In the genomic region with DNA sequence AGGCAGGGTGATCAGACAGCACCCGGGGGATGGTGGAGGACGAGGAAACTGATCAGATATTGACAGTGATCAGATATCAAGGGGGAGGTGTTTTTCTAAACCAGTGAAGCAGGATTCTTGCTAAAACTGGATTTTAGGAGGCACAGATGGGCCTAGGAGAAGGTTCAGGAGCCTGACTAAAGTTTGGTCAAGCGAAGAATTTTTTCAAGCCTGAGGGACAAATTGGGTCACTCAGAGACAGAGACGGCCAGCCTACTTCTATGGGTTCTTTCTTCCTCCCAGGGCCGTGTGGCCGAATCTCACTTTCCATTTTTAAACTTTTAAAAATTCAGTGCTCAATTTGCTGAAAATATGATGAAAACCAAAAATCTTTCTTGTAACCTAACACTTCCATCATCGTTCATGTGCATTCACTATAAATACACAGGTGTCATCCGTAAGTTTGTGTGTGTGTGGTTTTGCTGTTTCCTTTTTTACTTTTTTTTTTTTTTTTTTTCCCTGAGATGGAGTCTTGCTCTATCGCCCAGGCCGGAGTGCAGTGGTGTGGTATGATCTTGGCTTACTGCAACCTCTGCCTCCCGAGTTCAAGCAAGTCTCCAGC, we compare ENCODE assay signal across 23 cellular contexts.
DNase-seq lines count a peak whose midpoint lies in the region; ATAC-seq and TF ChIP-seq lines count a peak whose summit lies in the region.
"Had no signal": no experiment of that assay in that cellular context is flagged by ENCODE, and none has a peak within 500 bp of the region (broad histone marks: within the 10 kb centered on the region; RNA-seq: fewer than 3 reads in every experiment).

No MANE protein-coding gene starts in this region.

- no peak for ATAC-seq in activated CD8-positive, alpha-beta memory T cell treated with anti-CD3 and anti-CD28 coated beads, Interleukin-2, amount 10 ng/mL, durations not matched to agents 7 days and 5 days
- no peak for ATAC-seq in central memory CD8-positive, alpha-beta T cell (replicated peaks; ENCODE audit: extremely low read depth, poor library complexity, severe bottlenecking)
- ATAC-seq in thoracic aorta (ENCODE audit: insufficient number of reproducible peaks, low FRiP score, low read depth) (no peak), Right ventricle myocardium inferior (no peak), gastroesophageal sphincter (no peak)
- ATAC-seq: A549, heart left ventricle had no signal

- CTCF ChIA-PET in activated CD8-positive, alpha-beta memory T cell treated with anti-CD3 and anti-CD28 coated beads, Interleukin-2, amount 10 ng/mL, durations not matched to agents 7 days and 5 days (lab: Charles Lee), result interaction anchor here (1.2 to 1.7 kb wide), 2 partner anchors 19 to 69 kb away, joined by 3 to 4 read pairs; no protein-coding TSS in a partner anchor

- peak overlapping the region; percentile 77 for H3K27ac Mint-ChIP-seq in activated CD8-positive, alpha-beta memory T cell treated with anti-CD3 and anti-CD28 coated beads, Interleukin-2, amount 10 ng/mL, durations not matched to agents 7 days and 5 days
- H3K27ac Mint-ChIP-seq in IgD-negative memory B cell, result peak overlapping the region in 2 of 3 donors; percentile 67 to 92
- peak overlapping the region; percentile 89 for H3K27ac Mint-ChIP-seq in central memory CD8-positive, alpha-beta T cell (ENCODE audit: low read depth)
- H3K27ac Mint-ChIP-seq: endodermal cell had no signal

- intact Hi-C loops in Right ventricle myocardium inferior (cut with DNase I), result no loop called here

- H3K27ac ChIP-seq in thoracic aorta (peak overlapping the region; percentile 35 to 49), Peyer's patch (peak overlapping the region in 2 of 4 donors; percentile 45 to 52), gastroesophageal sphincter (no peak overlapping the region)
- H3K27ac ChIP-seq: A549, C4-2B, parathyroid adenoma had no signal

- H3K27me3 Mint-ChIP-seq in activated CD8-positive, alpha-beta memory T cell treated with anti-CD3 and anti-CD28 coated beads, Interleukin-2, amount 10 ng/mL, durations not matched to agents 7 days and 5 days, result no peaks in the 10 kb centered on the region
- H3K27me3 Mint-ChIP-seq in IgD-negative memory B cell, result peaks cover 4% of the 10 kb centered on the region
- no peaks in the 10 kb centered on the region for H3K27me3 Mint-ChIP-seq in central memory CD8-positive, alpha-beta T cell
- H3K27me3 Mint-ChIP-seq: activated T-helper 17 cell treated with anti-CD3 and anti-CD28 coated beads, Interleukin-2, amount 50 U/mL, for 72 hours had no signal

- no peak for DNase-seq in activated CD8-positive, alpha-beta memory T cell treated with anti-CD3 and anti-CD28 coated beads, Interleukin-2, amount 10 ng/mL, durations not matched to agents 7 days and 5 days
- DNase-seq in activated CD8-positive, alpha-beta memory T cell treated with anti-CD3 and anti-CD28 coated beads, Interleukin-2, amount 50 U/mL, for 4 hours, result no peak
- no peak for DNase-seq in central memory CD8-positive, alpha-beta T cell (ENCODE audit: low spot score in 2 of 2)
- DNase-seq in thoracic aorta (ENCODE audit: low spot score) (no peak), Right ventricle myocardium inferior (ENCODE audit: missing footprints) (no peak), Peyer's patch (no peak)
- DNase-seq: activated CD8-positive, alpha-beta memory T cell treated with anti-CD3 and anti-CD28 coated beads for 24 hours; anterior cingulate cortex; DMS79; endodermal cell; H7; heart left ventricle; Karpas-422; NCI-H1092; NCI-H524 treated with DMSO at 0.1 percent for 48 hours; SHP77; stimulated activated CD4-positive, alpha-beta T cell treated with anti-CD3 and anti-CD28 coated beads, Interleukin-2, amount 100 ng/mL, for 24 hours had no signal

- TF ChIP-seq POLR2A in Peyer's patch (IDR thresholded peaks at IDR 0.05), result no peak
- no peak for TF ChIP-seq POLR2A in gastroesophageal sphincter (IDR thresholded peaks at IDR 0.05)

- H3K4me1 ChIP-seq in thoracic aorta (ENCODE audit: control insufficient read depth in 1 of 2, low read depth in 2 of 2), result peaks cover 24 to 49% of the 10 kb centered on the region in 2 donors
- peaks cover 0 to 17% (median 8%) of the 10 kb centered on the region in 4 donors for H3K4me1 ChIP-seq in Peyer's patch
- H3K4me1 ChIP-seq in gastroesophageal sphincter, result peaks cover 0 to 26% (median 11%) of the 10 kb centered on the region in 3 donors
- H3K4me1 ChIP-seq: A549, parathyroid adenoma had no signal

- H3K9me3 Mint-ChIP-seq in activated CD8-positive, alpha-beta memory T cell treated with anti-CD3 and anti-CD28 coated beads, Interleukin-2, amount 10 ng/mL, durations not matched to agents 7 days and 5 days (ENCODE audit: low read depth), result peaks cover 2% of the 10 kb centered on the region
- no peaks in the 10 kb centered on the region for H3K9me3 Mint-ChIP-seq in IgD-negative memory B cell
- H3K9me3 Mint-ChIP-seq in central memory CD8-positive, alpha-beta T cell, result no peaks in the 10 kb centered on the region

- 86 to 90% methylated on average over 7 to 11 of the region's 11 CpGs for WGBS in gastroesophageal sphincter (ENCODE audit: low coverage in 1 of 2), 2 donors

- TF ChIP-seq CTCF in thoracic aorta (IDR thresholded peaks at IDR 0.05) (no peak), Peyer's patch (IDR thresholded peaks at IDR 0.05) (no peak), gastroesophageal sphincter (IDR thresholded peaks at IDR 0.05) (no peak)

- TF ChIP-seq EP300 in gastroesophageal sphincter (IDR thresholded peaks at IDR 0.05), result no peak

- H3K9me3 ChIP-seq in thoracic aorta (no peaks in the 10 kb centered on the region), Peyer's patch (no peaks in the 10 kb centered on the region), gastroesophageal sphincter (no peaks in the 10 kb centered on the region)
- H3K9me3 ChIP-seq: A549, heart left ventricle had no signal

- no peak overlapping the region for H3K4me3 Mint-ChIP-seq in activated CD8-positive, alpha-beta memory T cell treated with anti-CD3 and anti-CD28 coated beads, Interleukin-2, amount 10 ng/mL, durations not matched to agents 7 days and 5 days
- H3K4me3 Mint-ChIP-seq in IgD-negative memory B cell, result peak overlapping the region in 1 of 4 donors; percentile 77
- peak overlapping the region; percentile 51 for H3K4me3 Mint-ChIP-seq in central memory CD8-positive, alpha-beta T cell
- H3K4me3 Mint-ChIP-seq: endodermal cell had no signal

- H3K36me3 ChIP-seq in thoracic aorta (no peaks in the 10 kb centered on the region), Peyer's patch (peaks cover 0 to 27% (median 0%) of the 10 kb centered on the region in 3 donors), gastroesophageal sphincter (peaks cover 0 to 60% of the 10 kb centered on the region in 2 donors)

- H3K36me3 Mint-ChIP-seq in activated CD8-positive, alpha-beta memory T cell treated with anti-CD3 and anti-CD28 coated beads, Interleukin-2, amount 10 ng/mL, durations not matched to agents 7 days and 5 days, result peaks cover 66% of the 10 kb centered on the region
- H3K36me3 Mint-ChIP-seq in IgD-negative memory B cell, result peaks cover 8% of the 10 kb centered on the region
- peaks cover 17% of the 10 kb centered on the region for H3K36me3 Mint-ChIP-seq in central memory CD8-positive, alpha-beta T cell (ENCODE audit: insufficient read depth)

- peaks cover 82% of the 10 kb centered on the region for H3K4me1 Mint-ChIP-seq in activated CD8-positive, alpha-beta memory T cell treated with anti-CD3 and anti-CD28 coated beads, Interleukin-2, amount 10 ng/mL, durations not matched to agents 7 days and 5 days
- peaks cover 32 to 49% (median 35%) of the 10 kb centered on the region in 3 donors for H3K4me1 Mint-ChIP-seq in IgD-negative memory B cell
- H3K4me1 Mint-ChIP-seq in central memory CD8-positive, alpha-beta T cell, result peaks cover 93% of the 10 kb centered on the region

- no peak overlapping the region for H3K4me3 ChIP-seq in thoracic aorta
- H3K4me3 ChIP-seq in Peyer's patch, result no peak overlapping the region
- H3K4me3 ChIP-seq in gastroesophageal sphincter, result no peak overlapping the region
- H3K4me3 ChIP-seq: A549, heart left ventricle had no signal

- H3K27me3 ChIP-seq in thoracic aorta (replicated peaks; ENCODE audit: insufficient read depth) (no peaks in the 10 kb centered on the region), Peyer's patch (no peaks in the 10 kb centered on the region), gastroesophageal sphincter (no peaks in the 10 kb centered on the region)
- H3K27me3 ChIP-seq: heart left ventricle had no signal

Comparison
In these comparisons a context has a peak if more than half of its experiments do, and no peak if none do; other contexts are left out.
1. H3K27ac ChIP-seq: peak in thoracic aorta (2 of 2); none in gastroesophageal sphincter (0 of 4).
2. Peak in every context shown above with its lines, with median percentiles within 50 percentile points of each other: H3K27ac Mint-ChIP-seq.